In genomic region chr7:5694221-5694754, GRCh38 we compare ENCODE assay signal across 8 cellular contexts.
DNase-seq lines count a peak whose midpoint lies in the region; ATAC-seq and TF ChIP-seq lines count a peak whose summit lies in the region.

No MANE protein-coding gene starts in this region.

- peak overlapping the region; percentile 92 to 100 for H3K27ac Mint-ChIP-seq in activated naive CD4-positive, alpha-beta T cell treated with anti-CD3 and anti-CD28 coated beads, Interleukin-2, amount 50 U/mL, for 72 hours
- peak overlapping the region; percentile 100 for H3K27ac Mint-ChIP-seq in stimulated activated naive B cell treated with anti-CD40 and anti-IgM and Interleukin-4, amounts not matched to agents 10 μg/mL and 1 μg/mL and 100 μg/mL, for 72 hours

- peak overlapping the region; percentile 87 to 96 for H3K4me3 Mint-ChIP-seq in stimulated activated naive B cell treated with anti-CD40 and anti-IgM and Interleukin-4, amounts not matched to agents 10 μg/mL and 1 μg/mL and 100 μg/mL, for 72 hours

- peak; percentile 14 to 15 for ATAC-seq in activated naive CD4-positive, alpha-beta T cell treated with anti-CD3 and anti-CD28 coated beads, Interleukin-2, amount 50 U/mL, for 72 hours
- ATAC-seq in left cardiac atrium (peak; percentile 33 to 43), GM21515 (IDR thresholded peaks at IDR 0.05; ENCODE audit: unreplicated experiment) (no peak)
- no peak for ATAC-seq in stimulated activated naive B cell treated with anti-CD40 and anti-IgM and Interleukin-4, amounts not matched to agents 10 μg/mL and 1 μg/mL and 100 μg/mL, for 72 hours (replicated peaks)

- no peaks in the 10 kb centered on the region for H3K27me3 Mint-ChIP-seq in stimulated activated naive B cell treated with anti-CD40 and anti-IgM and Interleukin-4, amounts not matched to agents 10 μg/mL and 1 μg/mL and 100 μg/mL, for 72 hours

- peaks cover 25 to 60% of the 10 kb centered on the region in 2 donors for H3K36me3 Mint-ChIP-seq in activated naive CD4-positive, alpha-beta T cell treated with anti-CD3 and anti-CD28 coated beads, Interleukin-2, amount 50 U/mL, for 72 hours
- peaks cover 51 to 75% of the 10 kb centered on the region in 2 donors for H3K36me3 Mint-ChIP-seq in stimulated activated naive B cell treated with anti-CD40 and anti-IgM and Interleukin-4, amounts not matched to agents 10 μg/mL and 1 μg/mL and 100 μg/mL, for 72 hours

- no peak for DNase-seq in activated naive CD4-positive, alpha-beta T cell treated with anti-CD3 and anti-CD28 coated beads, Interleukin-2, amount 50 U/mL, for 72 hours (ENCODE audit: low spot score in 2 of 2)
- no peak for DNase-seq in left cardiac atrium
- no peak for DNase-seq in stimulated activated naive B cell treated with anti-CD40 and anti-IgM and Interleukin-4, amounts not matched to agents 10 μg/mL and 1 μg/mL and 100 μg/mL, for 72 hours
- DNase-seq in NCI-H1930 (lab: John Stamatoyannopoulos, UW) = no peak
- no peak for DNase-seq in NCI-H526 (lab: John Stamatoyannopoulos, UW)
- no peak for DNase-seq in stimulated activated CD4-positive, alpha-beta T cell treated with anti-CD3 and anti-CD28 coated beads, Interleukin-4, amount 100 ng/mL, for 4 hours

- TF ChIP-seq POLR2A in GM19099 (IDR thresholded peaks at IDR 0.05; ENCODE audit: extremely low read depth, insufficient read length, low read depth) = peak; percentile 48

- H3K9me3 Mint-ChIP-seq in activated naive CD4-positive, alpha-beta T cell treated with anti-CD3 and anti-CD28 coated beads, Interleukin-2, amount 50 U/mL, for 72 hours = no peaks in the 10 kb centered on the region
- H3K9me3 Mint-ChIP-seq in stimulated activated naive B cell treated with anti-CD40 and anti-IgM and Interleukin-4, amounts not matched to agents 10 μg/mL and 1 μg/mL and 100 μg/mL, for 72 hours = peaks cover 2 to 4% of the 10 kb centered on the region in 2 donors

- peaks cover 71 to 97% of the 10 kb centered on the region in 2 donors for H3K4me1 Mint-ChIP-seq in stimulated activated naive B cell treated with anti-CD40 and anti-IgM and Interleukin-4, amounts not matched to agents 10 μg/mL and 1 μg/mL and 100 μg/mL, for 72 hours

- intact Hi-C loops in left cardiac atrium (cut with DNase I) = no loop called here

Comparison
In these comparisons a context has a peak if more than half of its experiments do, and no peak if none do; other contexts are left out.
1. ATAC-seq: peak in activated naive CD4-positive, alpha-beta T cell treated with anti-CD3 and anti-CD28 coated beads, Interleukin-2, amount 50 U/mL, for 72 hours (2 of 2) and left cardiac atrium (2 of 2); none in stimulated activated naive B cell treated with anti-CD40 and anti-IgM and Interleukin-4, amounts not matched to agents 10 μg/mL and 1 μg/mL and 100 μg/mL, for 72 hours (0 of 2) and GM21515 (single experiment).